Comparison of ENCODE assay signal across 8 cellular contexts in genomic region chr17:7586673-7587419, GRCh38. TPM values are rescaled to one million over a fixed set of nuclear protein-coding genes. Genes with fewer than 3 reads are reported as not detected.
DNase-seq lines count a peak whose midpoint lies in the region; ATAC-seq, FAIRE-seq and TF ChIP-seq lines count a peak whose summit lies in the region.

No MANE protein-coding gene starts in this region.

- peak overlapping the region; percentile 48 to 87; a peak in 3 of 4 replicates for H4K8ac ChIP-seq in IMR-90 (ENCODE audit: low read depth in 2 of 2, low read length in 2 of 2)

- H3K27ac ChIP-seq in IMR-90 (ENCODE audit: insufficient read depth, low read length) (peak overlapping the region; percentile 82), K562 (ENCODE audit: extremely low read depth, low read depth, low read length) (peak overlapping the region; percentile 99)

- H3K4me1 ChIP-seq in IMR-90 (ENCODE audit: control insufficient read depth, insufficient read depth, low read length): peaks cover 45% of the 10 kb centered on the region
- peaks cover 43 to 68% of the 10 kb centered on the region in 2 experiments for H3K4me1 ChIP-seq in K562 (replicated peaks in 1 of 2; ENCODE audit: control insufficient read depth in 2 of 2, insufficient read depth in 2 of 2, low read length in 2 of 2)
- H3K4me1 ChIP-seq in mucosa of descending colon (ENCODE audit: low read depth): peaks cover 17% of the 10 kb centered on the region

- H3K27me3 ChIP-seq in IMR-90 (ENCODE audit: control insufficient read depth, insufficient read depth, low read length) (no peaks in the 10 kb centered on the region), K562 (ENCODE audit: control insufficient read depth in 2 of 2, insufficient read depth in 2 of 2, low read length in 2 of 2) (no peaks in the 10 kb centered on the region)

- peaks cover 63% of the 10 kb centered on the region for H3K79me2 ChIP-seq in K562 (ENCODE audit: control insufficient read depth, insufficient read depth, low read length)

- H3K23ac ChIP-seq in IMR-90 (ENCODE audit: low read depth, low read length): peak overlapping the region; percentile 88

- 100% methylated on average over 1 of the region's 9 CpGs; no CpG with 5 or more reads in 1 of the 2 experiments for WGBS in IMR-90 (ENCODE audit: extremely low coverage in 2 of 2, insufficient read length in 1 of 2), 2 experiments
- WGBS in K562 (ENCODE audit: insufficient coverage, low coverage, missing lambda C conversion rate): 25% methylated on average over 7 of the region's 9 CpGs

- ATAC-seq in IMR-90 (ENCODE audit: low read depth) (no peak), K562 (peak; percentile 58), mucosa of descending colon (peak; percentile 35), HG03135 (IDR thresholded peaks at IDR 0.05; ENCODE audit: unreplicated experiment) (no peak)

- peak overlapping the region; percentile 78 for H3K14ac ChIP-seq in IMR-90 (replicated peaks; ENCODE audit: low read depth, low read length)

- intact Hi-C loops in IMR-90 (cut with micrococcal nuclease) (loop anchor here (1.0 kb wide), 1 partner anchor 101 kb away; the partner anchor contains the start of gene WRAP53), K562 (cut with micrococcal nuclease) (loop anchor here (5.0 kb wide), 1 partner anchor 100 kb away; the partner anchor contains the start of genes TP53 and WRAP53), mucosa of descending colon (cut with DNase I, micrococcal nuclease) (no loop called here)

- 0 out of 2 replicates have a peak overlapping the region, but pooled peaks have one; percentile 5 for H2BK20ac ChIP-seq in IMR-90 (ENCODE audit: low read depth, low read length)

- FAIRE-seq in K562 (lab: Jason Lieb, UNC): peak; percentile 91
- no peak for FAIRE-seq in urothelium cell line (lab: Jason Lieb, UNC)

- DNase-seq in Daoy (ENCODE audit: low read depth) (peak; percentile 51), IMR-90 (no peak), K562 (ENCODE audit: extremely low read depth in 1 of 4, low spot score in 3 of 4) (peak; percentile 56 to 87 (median 61)), mucosa of descending colon (peak in 2 of 3 donors; percentile 62 to 74), urothelium cell line (ENCODE audit: low spot score) (no peak), amniotic stem cell (lab: John Stamatoyannopoulos, UW) (no peak)
- no peak for DNase-seq in stimulated activated CD8-positive, alpha-beta memory T cell treated with anti-CD3 and anti-CD28 coated beads, Interleukin-4, amount 100 ng/mL, for 48 hours

- peak overlapping the region; percentile 73 for H2AFZ ChIP-seq in IMR-90 (replicated peaks; ENCODE audit: low read length, poor library complexity)
- H2AFZ ChIP-seq in K562 (ENCODE audit: low read depth, low read length): no peak overlapping the region

- H3K4me2 ChIP-seq in IMR-90 (ENCODE audit: low read depth, low read length) (peak overlapping the region; percentile 26), K562 (ENCODE audit: insufficient read depth, low read length) (peak overlapping the region; percentile 94)

- peaks cover 21 to 84% of the 10 kb centered on the region in 2 experiments for H3K79me1 ChIP-seq in IMR-90 (ENCODE audit: low read depth in 1 of 2, low read length in 2 of 2)

- H3K9me1 ChIP-seq in IMR-90 (ENCODE audit: insufficient read depth, low read length) (peaks cover 18% of the 10 kb centered on the region), K562 (ENCODE audit: control insufficient read depth, insufficient read depth, low read length) (no peaks in the 10 kb centered on the region)

- 0 out of 2 replicates have a peak, but pooled peaks have one; percentile 11 for TF ChIP-seq EP300 in K562 (IDR thresholded peaks at IDR 0.05; ENCODE audit: low read length)

- peak overlapping the region; percentile 13; the same call in 1 of the 2 replicates for H3K9ac ChIP-seq in IMR-90 (ENCODE audit: low read depth, low read length)
- peak overlapping the region; percentile 53 to 72; a peak in 3 of 4 replicates for H3K9ac ChIP-seq in K562 (ENCODE audit: insufficient read depth in 1 of 2, low read depth in 2 of 2, low read length in 2 of 2)

- peak overlapping the region; percentile 35 for H2BK120ac ChIP-seq in IMR-90 (ENCODE audit: low read depth, low read length)

- in situ Hi-C loops in IMR-90 (cut with MboI; ENCODE audit: low sequenced_read_pairs): no loop called here
- in situ Hi-C loops in K562 (cut with MboI): no loop called here

- H4K20me1 ChIP-seq in IMR-90 (ENCODE audit: insufficient read depth, low read length) (peaks cover 15% of the 10 kb centered on the region), K562 (replicated peaks; ENCODE audit: control insufficient read depth, insufficient read depth, low read length) (no peaks in the 10 kb centered on the region)

- peak overlapping the region; percentile 35 for H4K5ac ChIP-seq in IMR-90 (ENCODE audit: low read depth, low read length)

- peak overlapping the region; percentile 64; the same call in 2 of the 3 replicates for H2BK15ac ChIP-seq in IMR-90 (ENCODE audit: low read depth, low read length)

- TF ChIP-seq POLR2A in IMR-90 (IDR thresholded peaks at IDR 0.05; ENCODE audit: low read depth, low read length) (no peak), K562 (conservative IDR thresholded peaks at IDR 0.05) (no peak)

- TF ChIP-seq RAD21 in IMR-90 (IDR thresholded peaks at IDR 0.05; ENCODE audit: low read length) (no peak), K562 (CRISPR knock-in tag; conservative IDR thresholded peaks at IDR 0.05 in 1 of 2, IDR thresholded peaks at IDR 0.05 in 1 of 2) (peak; percentile 8 to 52; a peak in 2 of 4 replicates)

- CTCF ChIA-PET in IMR-90 (lab: Yijun Ruan, JAX) (interaction anchor here (0.5 to 0.9 kb wide), 3 partner anchors 26 to 225 kb away, joined by 3 to 4 read pairs (median 3); no protein-coding TSS in a partner anchor), K562 (lab: Yijun Ruan, JAX; ENCODE audit: low intra/inter-chr PET ratio) (interaction anchor here (1.1 kb wide), 1 partner anchor 100 kb away, joined by 3 read pairs; the partner anchor contains the start of gene TP53)

- dilution Hi-C loops in IMR-90 (cut with HindIII; ENCODE audit: low sequenced_read_pairs, unreplicated experiment): no loop called here

- H2AK5ac ChIP-seq in IMR-90 (ENCODE audit: low read depth, low read length): peak overlapping the region; percentile 76

- TF ChIP-seq CTCF in IMR-90 (conservative IDR thresholded peaks at IDR 0.05; ENCODE audit: low read depth, low read length) (no peak), K562 (IDR thresholded peaks at IDR 0.05 in 2 of 3, conservative IDR thresholded peaks at IDR 0.05 in 1 of 3; ENCODE audit: insufficient read depth in 2 of 3, low read depth in 1 of 3, low read length in 3 of 3) (peak; percentile 66 to 72 (median 68)), mucosa of descending colon (IDR thresholded peaks at IDR 0.05) (no peak)

- peak overlapping the region; percentile 32; the same call in 1 of the 2 replicates for H3K18ac ChIP-seq in IMR-90 (ENCODE audit: low read depth, low read length)

- peak overlapping the region; percentile 90 for H3K4ac ChIP-seq in IMR-90 (ENCODE audit: low read depth, low read length)

- peaks cover 21% of the 10 kb centered on the region for H3K36me3 ChIP-seq in IMR-90 (ENCODE audit: control insufficient read depth, insufficient read depth, low read length)
- peaks cover 55% of the 10 kb centered on the region for H3K36me3 ChIP-seq in K562 (ENCODE audit: control insufficient read depth, insufficient read depth, low read length)
- H3K36me3 ChIP-seq in mucosa of descending colon (ENCODE audit: low read depth): peaks cover 13% of the 10 kb centered on the region

- H3K4me3 ChIP-seq in IMR-90 (ENCODE audit: insufficient read depth, low read depth, low read length): no peak overlapping the region
- no peak overlapping the region for H3K4me3 ChIP-seq in K562
- H3K4me3 ChIP-seq in mucosa of descending colon: no peak overlapping the region

- peak overlapping the region; percentile 84 for H2BK5ac ChIP-seq in IMR-90 (ENCODE audit: low read depth, low read length, poor library complexity, severe bottlenecking)

- no TSS peak for BruUV-seq in IMR-90 (replicated peaks; lab: Mats Ljungman, UMichigan)
- no TSS peak for BruUV-seq in K562 (replicated peaks; lab: Mats Ljungman, UMichigan)

- POLR2A ChIA-PET in IMR-90 (lab: Charles Lee; ENCODE audit: unreplicated experiment) (interaction anchor here (1.4 kb wide), 1 partner anchor 10 kb away, joined by 4 read pairs; no protein-coding TSS in a partner anchor), K562 (lab: Yijun Ruan, JAX) (interaction anchor here (0.5 to 2.8 kb wide), 6 partner anchors 14 to 231 kb away, joined by 3 to 24 read pairs (median 4); partner anchors contain the start of genes TP53 and WRAP53)

- peak overlapping the region; percentile 51 for H4K91ac ChIP-seq in IMR-90 (ENCODE audit: insufficient read depth, low read depth, low read length)

- H2AK9ac ChIP-seq in IMR-90 (replicated peaks; ENCODE audit: low read depth, low read length, poor library complexity): peak overlapping the region; percentile 96

- no peaks in the 10 kb centered on the region for H3K9me3 ChIP-seq in IMR-90 (ENCODE audit: control insufficient read depth, insufficient read depth, low read length)
- H3K9me3 ChIP-seq in K562 (replicated peaks; ENCODE audit: control insufficient read depth, insufficient read depth, low read depth, low read length): no peaks in the 10 kb centered on the region
- H3K9me3 ChIP-seq in mucosa of descending colon: no peaks in the 10 kb centered on the region

- H3K56ac ChIP-seq in IMR-90 (ENCODE audit: extremely low read depth, insufficient read depth, low read length): peak overlapping the region; percentile 60; the same call in 1 of the 2 replicates

RNA-seq across cellular contexts. Expression of gene SOX15, which starts 3.0 kb away (rescaled TPM):
- 0.57 TPM in 1 of 2 replicates, not detected in the other for total RNA-seq in Daoy (2014; rRNA removed; shearing (Covaris generic))
- total RNA-seq in IMR-90 (2012; rRNA removed): 0.18 and 0.28 TPM in 2 replicates
- polyA plus RNA-seq in IMR-90 (2012; rRNA removed): 0.62 and 1.0 TPM in 2 replicates
- polyA plus RNA-seq in IMR-90 (2012; cell fraction: cytosol; rRNA removed): 2.4 and 3.1 TPM in 2 replicates
- 0.84 and 3.4 TPM in 2 replicates for polyA plus RNA-seq in IMR-90 (2012; cell fraction: nucleus; rRNA removed; ENCODE audit: low replicate concordance)
- total RNA-seq in K562 (2011; cell fraction: chromatin; rRNA removed; ENCODE audit: low replicate concordance): 1.1 and 1.3 TPM in 2 replicates
- 1.2 TPM in 2 replicates for total RNA-seq in K562 (2011; cell fraction: nucleolus; rRNA removed)
- total RNA-seq in K562 (2011; cell fraction: nucleoplasm; rRNA removed): 0.37 and 1.1 TPM in 2 replicates
- total RNA-seq in K562 (2014; rRNA removed): 0.23 and 0.24 TPM in 2 replicates
- total RNA-seq in K562 (2014; rRNA removed; fragmentation: Illumina TruSeq; extraction: Trizol): not detected in 2 replicates
- not detected in 2 replicates for total RNA-seq in K562 (2015; rRNA removed; fragmentation: Illumina TruSeq; extraction: Trizol)
- 0.16 TPM in 1 of 2 replicates, not detected in the other for total RNA-seq in K562 (2021)
- 0.16 TPM in 1 of 2 replicates, not detected in the other for polyA plus RNA-seq in K562 (2011; rRNA removed)
- 0.09 and 0.19 TPM in 2 replicates for polyA plus RNA-seq in K562 (2011; cell fraction: cytosol; rRNA removed)
- 0.76 and 1.2 TPM in 2 replicates for polyA plus RNA-seq in K562 (2011; cell fraction: nucleus; rRNA removed)
- 1.1 and 1.9 TPM in 2 replicates for polyA plus RNA-seq in K562 (2012)
- polyA plus RNA-seq in K562 (2014; fragmentation: Illumina TruSeq; extraction: Trizol): not detected in 2 replicates
- polyA plus RNA-seq in K562 (2014; fragmentation: Nextera tagmentation; extraction: Ambion mirVana): under 1 TPM in 1 of 2 experiments, not detected in 1; 0.07 TPM
- polyA plus RNA-seq in K562 (2014; rRNA removed): 0.33 TPM in 1 of 2 replicates, not detected in the other
- not detected in 2 replicates for polyA minus RNA-seq in K562 (2011; rRNA and poly(A)+ RNA removed)
- not detected in 2 replicates for polyA minus RNA-seq in K562 (2011; cell fraction: cytosol; rRNA and poly(A)+ RNA removed)
- 0.40 and 0.44 TPM in 2 replicates for polyA minus RNA-seq in K562 (2011; cell fraction: nucleus; rRNA and poly(A)+ RNA removed)
- 1 to 10 TPM in 1 of 3 donors, under 1 TPM in 2; 0.38 to 4.4 (median 0.41) TPM for total RNA-seq in mucosa of descending colon

RNA-seq across cellular contexts. Expression of gene MPDU1, which starts 3.2 kb away (rescaled TPM):
- total RNA-seq in Daoy (2014; rRNA removed; shearing (Covaris generic)): 183 and 266 TPM in 2 replicates
- 142 and 149 TPM in 2 replicates for total RNA-seq in IMR-90 (2012; rRNA removed)
- 135 and 152 TPM in 2 replicates for polyA plus RNA-seq in IMR-90 (2012; rRNA removed)
- 111 and 139 TPM in 2 replicates for polyA plus RNA-seq in IMR-90 (2012; cell fraction: cytosol; rRNA removed)
- 74.4 and 102 TPM in 2 replicates for polyA plus RNA-seq in IMR-90 (2012; cell fraction: nucleus; rRNA removed; ENCODE audit: low replicate concordance)
- 63.6 and 172 TPM in 2 replicates for total RNA-seq in K562 (2011; cell fraction: chromatin; rRNA removed; ENCODE audit: low replicate concordance)
- 230 and 236 TPM in 2 replicates for total RNA-seq in K562 (2011; cell fraction: nucleolus; rRNA removed)
- total RNA-seq in K562 (2011; cell fraction: nucleoplasm; rRNA removed): 165 and 169 TPM in 2 replicates
- 53.5 and 78.9 TPM in 2 replicates for total RNA-seq in K562 (2014; rRNA removed)
- total RNA-seq in K562 (2014; rRNA removed; fragmentation: Illumina TruSeq; extraction: Trizol): 68.3 and 80.2 TPM in 2 replicates
- total RNA-seq in K562 (2015; rRNA removed; fragmentation: Illumina TruSeq; extraction: Trizol): 78.5 and 85.0 TPM in 2 replicates
- total RNA-seq in K562 (2021): 55.5 and 63.7 TPM in 2 replicates
- 160 and 161 TPM in 2 replicates for polyA plus RNA-seq in K562 (2011; rRNA removed)
- 292 and 301 TPM in 2 replicates for polyA plus RNA-seq in K562 (2011; cell fraction: cytosol; rRNA removed)
- polyA plus RNA-seq in K562 (2011; cell fraction: nucleus; rRNA removed): 85.8 and 92.2 TPM in 2 replicates
- polyA plus RNA-seq in K562 (2012): 66.5 and 66.7 TPM in 2 replicates
- polyA plus RNA-seq in K562 (2014; fragmentation: Illumina TruSeq; extraction: Trizol): 172 and 179 TPM in 2 replicates
- 10 to 100 TPM in 1 of 2 experiments, 1 to 10 TPM in 1; 4.9 to 21.8 TPM for polyA plus RNA-seq in K562 (2014; fragmentation: Nextera tagmentation; extraction: Ambion mirVana)
- polyA plus RNA-seq in K562 (2014; rRNA removed): 77.1 and 86.7 TPM in 2 replicates
- 77.8 and 107 TPM in 2 replicates for polyA minus RNA-seq in K562 (2011; rRNA and poly(A)+ RNA removed)
- polyA minus RNA-seq in K562 (2011; cell fraction: cytosol; rRNA and poly(A)+ RNA removed): 35.2 and 43.8 TPM in 2 replicates
- 15.8 and 18.0 TPM in 2 replicates for polyA minus RNA-seq in K562 (2011; cell fraction: nucleus; rRNA and poly(A)+ RNA removed)
- total RNA-seq in mucosa of descending colon: 100 to 1,000 TPM in 1 of 3 donors, 10 to 100 TPM in 2; 55.2 to 101 (median 94.5) TPM

RNA-seq across cellular contexts. Expression of gene CD68, which starts 7.4 kb away (rescaled TPM):
- 13.8 and 15.0 TPM in 2 replicates for total RNA-seq in Daoy (2014; rRNA removed; shearing (Covaris generic))
- total RNA-seq in IMR-90 (2012; rRNA removed) (16.0 and 23.3 TPM in 2 replicates), K562 (2014; rRNA removed) (34.6 and 37.2 TPM in 2 replicates), K562 (2014; rRNA removed; fragmentation: Illumina TruSeq; extraction: Trizol) (22.9 and 28.2 TPM in 2 replicates), K562 (2015; rRNA removed; fragmentation: Illumina TruSeq; extraction: Trizol) (46.4 and 50.9 TPM in 2 replicates), K562 (2021) (30.1 and 34.8 TPM in 2 replicates), mucosa of descending colon (10 to 100 TPM; 41.4 to 91.9 (median 50.7) TPM)
- polyA plus RNA-seq in IMR-90 (2012; rRNA removed) (43.1 and 55.0 TPM in 2 replicates), K562 (2011; rRNA removed) (31.3 and 65.1 TPM in 2 replicates), K562 (2014; fragmentation: Illumina TruSeq; extraction: Trizol) (77.2 and 89.8 TPM in 2 replicates), K562 (2014; fragmentation: Nextera tagmentation; extraction: Ambion mirVana) (10 to 100 TPM; 37.7 to 85.3 TPM), K562 (2014; rRNA removed) (33.3 and 38.8 TPM in 2 replicates)
- polyA plus RNA-seq in IMR-90 (2012; cell fraction: cytosol; rRNA removed): 18.3 and 59.5 TPM in 2 replicates
- polyA plus RNA-seq in IMR-90 (2012; cell fraction: nucleus; rRNA removed; ENCODE audit: low replicate concordance): 2.6 and 3.5 TPM in 2 replicates
- total RNA-seq in K562 (2011; cell fraction: chromatin; rRNA removed; ENCODE audit: low replicate concordance): 7.2 and 16.8 TPM in 2 replicates
- total RNA-seq in K562 (2011; cell fraction: nucleolus; rRNA removed): 20.0 and 21.3 TPM in 2 replicates
- 33.4 and 34.7 TPM in 2 replicates for total RNA-seq in K562 (2011; cell fraction: nucleoplasm; rRNA removed)
- 76.2 and 89.9 TPM in 2 replicates for polyA plus RNA-seq in K562 (2011; cell fraction: cytosol; rRNA removed)
- polyA plus RNA-seq in K562 (2011; cell fraction: nucleus; rRNA removed): 4.1 and 4.4 TPM in 2 replicates
- 44.4 and 74.1 TPM in 2 replicates for polyA plus RNA-seq in K562 (2012)
- 23.1 and 25.5 TPM in 2 replicates for polyA minus RNA-seq in K562 (2011; rRNA and poly(A)+ RNA removed)
- polyA minus RNA-seq in K562 (2011; cell fraction: cytosol; rRNA and poly(A)+ RNA removed): 16.3 and 19.7 TPM in 2 replicates
- 1.3 and 2.2 TPM in 2 replicates for polyA minus RNA-seq in K562 (2011; cell fraction: nucleus; rRNA and poly(A)+ RNA removed)

RNA-seq across cellular contexts. Expression of gene SENP3, which starts 25.1 kb away (rescaled TPM):
- total RNA-seq in Daoy (2014; rRNA removed; shearing (Covaris generic)): 92.2 and 104 TPM in 2 replicates
- total RNA-seq in IMR-90 (2012; rRNA removed) (72.8 and 120 TPM in 2 replicates), K562 (2014; rRNA removed) (65.3 and 69.1 TPM in 2 replicates), K562 (2014; rRNA removed; fragmentation: Illumina TruSeq; extraction: Trizol) (79.3 and 82.7 TPM in 2 replicates), K562 (2015; rRNA removed; fragmentation: Illumina TruSeq; extraction: Trizol) (85.7 and 88.2 TPM in 2 replicates), K562 (2021) (55.6 and 63.1 TPM in 2 replicates), mucosa of descending colon (10 to 100 TPM; 27.9 to 60.2 (median 37.7) TPM)
- polyA plus RNA-seq in IMR-90 (2012; rRNA removed) (74.7 and 82.4 TPM in 2 replicates), K562 (2011; rRNA removed) (80.5 and 94.1 TPM in 2 replicates), K562 (2014; fragmentation: Illumina TruSeq; extraction: Trizol) (98.7 and 102 TPM in 2 replicates), K562 (2014; fragmentation: Nextera tagmentation; extraction: Ambion mirVana) (under 1 TPM; 0.63 to 0.73 TPM), K562 (2014; rRNA removed) (67.3 and 78.8 TPM in 2 replicates)
- polyA plus RNA-seq in IMR-90 (2012; cell fraction: cytosol; rRNA removed): 37.8 and 97.7 TPM in 2 replicates
- 35.2 and 52.7 TPM in 2 replicates for polyA plus RNA-seq in IMR-90 (2012; cell fraction: nucleus; rRNA removed; ENCODE audit: low replicate concordance)
- total RNA-seq in K562 (2011; cell fraction: chromatin; rRNA removed; ENCODE audit: low replicate concordance): 70.4 and 129 TPM in 2 replicates
- 60.9 and 69.7 TPM in 2 replicates for total RNA-seq in K562 (2011; cell fraction: nucleolus; rRNA removed)
- 66.0 and 67.9 TPM in 2 replicates for total RNA-seq in K562 (2011; cell fraction: nucleoplasm; rRNA removed)
- polyA plus RNA-seq in K562 (2011; cell fraction: cytosol; rRNA removed): 73.9 and 80.9 TPM in 2 replicates
- polyA plus RNA-seq in K562 (2011; cell fraction: nucleus; rRNA removed): 92.4 and 106 TPM in 2 replicates
- polyA plus RNA-seq in K562 (2012): 33.0 and 47.9 TPM in 2 replicates
- polyA minus RNA-seq in K562 (2011; rRNA and poly(A)+ RNA removed): 68.9 and 101 TPM in 2 replicates
- polyA minus RNA-seq in K562 (2011; cell fraction: cytosol; rRNA and poly(A)+ RNA removed): 29.8 and 44.6 TPM in 2 replicates
- polyA minus RNA-seq in K562 (2011; cell fraction: nucleus; rRNA and poly(A)+ RNA removed): 19.1 and 22.7 TPM in 2 replicates

RNA-seq across cellular contexts. Expression of gene FXR2, which starts 27.9 kb away (rescaled TPM):
- 60.5 and 87.4 TPM in 2 replicates for total RNA-seq in Daoy (2014; rRNA removed; shearing (Covaris generic))
- total RNA-seq in IMR-90 (2012; rRNA removed): 38.6 and 39.1 TPM in 2 replicates
- 55.9 and 59.8 TPM in 2 replicates for polyA plus RNA-seq in IMR-90 (2012; rRNA removed)
- polyA plus RNA-seq in IMR-90 (2012; cell fraction: cytosol; rRNA removed): 27.8 and 47.9 TPM in 2 replicates
- 55.8 and 92.1 TPM in 2 replicates for polyA plus RNA-seq in IMR-90 (2012; cell fraction: nucleus; rRNA removed; ENCODE audit: low replicate concordance)
- total RNA-seq in K562 (2011; cell fraction: chromatin; rRNA removed; ENCODE audit: low replicate concordance): 55.0 and 77.8 TPM in 2 replicates
- 36.3 and 40.7 TPM in 2 replicates for total RNA-seq in K562 (2011; cell fraction: nucleolus; rRNA removed)
- 44.5 and 48.9 TPM in 2 replicates for total RNA-seq in K562 (2011; cell fraction: nucleoplasm; rRNA removed)
- total RNA-seq in K562 (2014; rRNA removed): 26.3 and 38.6 TPM in 2 replicates
- total RNA-seq in K562 (2014; rRNA removed; fragmentation: Illumina TruSeq; extraction: Trizol): 20.2 and 21.4 TPM in 2 replicates
- total RNA-seq in K562 (2015; rRNA removed; fragmentation: Illumina TruSeq; extraction: Trizol): 22.0 and 22.3 TPM in 2 replicates
- 28.3 and 29.9 TPM in 2 replicates for total RNA-seq in K562 (2021)
- 24.5 and 35.0 TPM in 2 replicates for polyA plus RNA-seq in K562 (2011; rRNA removed)
- polyA plus RNA-seq in K562 (2011; cell fraction: cytosol; rRNA removed): 43.3 and 66.3 TPM in 2 replicates
- polyA plus RNA-seq in K562 (2011; cell fraction: nucleus; rRNA removed): 55.9 and 74.2 TPM in 2 replicates
- polyA plus RNA-seq in K562 (2012): 23.8 and 29.2 TPM in 2 replicates
- polyA plus RNA-seq in K562 (2014; fragmentation: Illumina TruSeq; extraction: Trizol): 41.0 and 49.3 TPM in 2 replicates
- 1 to 10 TPM; 2.0 to 2.2 TPM for polyA plus RNA-seq in K562 (2014; fragmentation: Nextera tagmentation; extraction: Ambion mirVana)
- polyA plus RNA-seq in K562 (2014; rRNA removed): 28.4 and 35.0 TPM in 2 replicates
- 18.4 and 23.0 TPM in 2 replicates for polyA minus RNA-seq in K562 (2011; rRNA and poly(A)+ RNA removed)
- polyA minus RNA-seq in K562 (2011; cell fraction: cytosol; rRNA and poly(A)+ RNA removed): 23.9 and 24.0 TPM in 2 replicates
- 10.4 and 19.9 TPM in 2 replicates for polyA minus RNA-seq in K562 (2011; cell fraction: nucleus; rRNA and poly(A)+ RNA removed)
- total RNA-seq in mucosa of descending colon: 10 to 100 TPM; 23.0 to 53.3 (median 28.1) TPM

Comparison
In these comparisons a context has a peak if more than half of its experiments do, and no peak if none do; other contexts are left out.
1. DNase-seq: peak in Daoy (single experiment), K562 (4 of 4) and mucosa of descending colon (2 of 3); none in IMR-90 (single experiment), urothelium cell line (single experiment), stimulated activated CD8-positive, alpha-beta memory T cell treated with anti-CD3 and anti-CD28 coated beads, Interleukin-4, amount 100 ng/mL, for 48 hours (single experiment) and amniotic stem cell (single experiment).
2. ATAC-seq: peak in K562 (single experiment) and mucosa of descending colon (single experiment); none in IMR-90 (single experiment) and HG03135 (single experiment).
3. CTCF ChIP-seq: peak in K562 (3 of 3); none in IMR-90 (single experiment) and mucosa of descending colon (single experiment).
4. intact Hi-C loops: an anchor here in IMR-90 (1.0 kb wide) and K562 (5.0 kb wide); none called in mucosa of descending colon.